Comparison of ENCODE assay signal across 19 cellular contexts in the genomic region with DNA sequence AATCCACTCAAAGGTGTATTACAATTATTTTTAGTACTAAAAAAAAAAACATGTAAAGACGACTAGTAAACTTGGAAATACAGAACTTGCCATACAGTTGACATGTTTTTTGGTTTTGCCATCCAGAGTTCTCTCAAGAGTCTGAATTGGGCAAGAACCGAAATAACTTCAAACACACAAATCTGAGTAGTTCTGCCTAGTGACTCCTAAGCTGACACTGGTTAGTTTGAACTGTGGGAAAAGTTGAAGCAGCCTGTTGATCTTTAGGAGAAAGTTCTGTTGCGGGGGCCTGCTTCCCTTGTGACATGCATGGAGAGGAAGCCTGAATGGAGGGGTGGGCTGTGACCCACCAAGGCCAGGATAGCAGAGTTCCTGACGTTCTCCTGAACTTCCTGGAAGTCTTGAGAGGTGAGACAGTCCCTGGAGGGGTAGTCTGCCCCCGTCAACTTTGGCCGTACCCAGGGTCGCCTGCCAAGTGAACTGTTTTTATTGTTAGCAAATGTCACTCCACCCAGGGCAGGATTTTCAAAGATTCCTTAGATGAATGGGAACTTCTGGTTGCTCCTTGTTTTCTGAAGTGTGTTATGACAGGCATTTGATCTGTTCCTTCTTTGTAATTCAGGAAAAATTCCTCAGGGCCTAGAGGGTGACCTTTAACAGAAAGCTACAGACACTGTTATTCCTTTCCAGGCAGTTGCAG.
DNase-seq lines count a peak whose midpoint lies in the region; TF ChIP-seq lines count a peak whose summit lies in the region.
"Had no signal": no experiment of that assay in that cellular context is flagged by ENCODE, and none has a peak within 500 bp of the region (broad histone marks: within the 10 kb centered on the region; RNA-seq: fewer than 3 reads in every experiment).

No MANE protein-coding gene starts in this region.

- H3K4me1 ChIP-seq in adrenal gland (replicated peaks in 1 of 2) (peaks cover 0 to 9% of the 10 kb centered on the region in 2 donors), uterus (no peaks in the 10 kb centered on the region)

- peaks cover 23% of the 10 kb centered on the region for H3K4me1 Mint-ChIP-seq in neural crest cell

- peak overlapping the region; percentile 2 for H3K4me3 Mint-ChIP-seq in neural crest cell
- H3K4me3 Mint-ChIP-seq: memory B cell; stimulated activated naive CD8-positive, alpha-beta T cell treated with anti-CD3 and anti-CD28 coated beads, Interleukin-15, Interleukin-2, amounts not matched to agents 100 ng/mL and 50 ng/mL, for 24 hours had no signal

- no peak for TF ChIP-seq CTCF in adrenal gland (IDR thresholded peaks at IDR 0.05)
- TF ChIP-seq CTCF in fibroblast of villous mesenchyme (IDR thresholded peaks at IDR 0.05; ENCODE audit: insufficient read depth, low read depth, low read length) = no peak
- no peak for TF ChIP-seq CTCF in neural crest cell (conservative IDR thresholded peaks at IDR 0.05)
- TF ChIP-seq CTCF in uterus (IDR thresholded peaks at IDR 0.05) = no peak

- H3K9me3 ChIP-seq in adrenal gland (replicated peaks in 1 of 3) = peaks cover 0 to 5% (median 0%) of the 10 kb centered on the region in 3 donors
- H3K9me3 ChIP-seq in uterus = no peaks in the 10 kb centered on the region
- H3K9me3 ChIP-seq: neutrophil had no signal

- DNase-seq in adrenal gland = peak in 4 of 7 donors; percentile 5 to 71 (median 22)
- peak; percentile 33 for DNase-seq in fibroblast of villous mesenchyme (ENCODE audit: low read depth)
- DNase-seq in neural crest cell (ENCODE audit: low read depth, low spot score) = no peak
- no peak for DNase-seq in uterus
- no peak for DNase-seq in NCI-H524 (lab: John Stamatoyannopoulos, UW)
- DNase-seq in epidermal melanocyte (ENCODE audit: insufficient read length, low spot score) = no peak
- DNase-seq in GDM1 (lab: John Stamatoyannopoulos, UW) = no peak
- DNase-seq: activated CD4-positive, CD25-positive, alpha-beta regulatory T cell; activated CD8-positive, alpha-beta memory T cell treated with anti-CD3 and anti-CD28 coated beads, Interleukin-2, amount 50 U/mL, for 4 hours; activated naive CD4-positive, alpha-beta T cell treated with anti-CD3 and anti-CD28 coated beads, Interleukin-2, amount 50 U/mL, for 16 hours; erythroblast; NCI-H146; NCI-H510A treated with DMSO at 0.1 percent for 48 hours; PC-9; small intestine had no signal

- TF ChIP-seq POLR2A in adrenal gland (IDR thresholded peaks at IDR 0.05) (no peak), uterus (IDR thresholded peaks at IDR 0.05) (no peak)

- H3K9me3 Mint-ChIP-seq in neural crest cell = peaks cover 17% of the 10 kb centered on the region

- no peak overlapping the region for H3K27ac Mint-ChIP-seq in neural crest cell (ENCODE audit: unreplicated experiment)
- H3K27ac Mint-ChIP-seq: memory B cell; stimulated activated naive CD8-positive, alpha-beta T cell treated with anti-CD3 and anti-CD28 coated beads, Interleukin-15, Interleukin-2, amounts not matched to agents 100 ng/mL and 50 ng/mL, for 24 hours had no signal

- H3K4me3 ChIP-seq in adrenal gland (no peak overlapping the region), fibroblast of villous mesenchyme (ENCODE audit: low read depth, low read length) (no peak overlapping the region), uterus (no peak overlapping the region)
- H3K4me3 ChIP-seq: GM12878, PC-9 had no signal

- H3K36me3 Mint-ChIP-seq in neural crest cell (ENCODE audit: low read depth) = peaks cover 8% of the 10 kb centered on the region

- H3K36me3 ChIP-seq in adrenal gland (replicated peaks in 1 of 2) (no peaks in the 10 kb centered on the region), uterus (no peaks in the 10 kb centered on the region)
- H3K36me3 ChIP-seq: neutrophil had no signal

- H3K27me3 Mint-ChIP-seq in neural crest cell (ENCODE audit: low read depth) = no peaks in the 10 kb centered on the region

- no peaks in the 10 kb centered on the region for H3K27me3 ChIP-seq in adrenal gland
- no peaks in the 10 kb centered on the region for H3K27me3 ChIP-seq in uterus
- H3K27me3 ChIP-seq: neutrophil had no signal

- intact Hi-C loops in adrenal gland (cut with DNase I) (no loop called here), uterus (cut with DNase I; ENCODE audit: low total_unique reads) (no loop called here)

- H3K27ac ChIP-seq in adrenal gland (peak overlapping the region in 2 of 5 donors; percentile 45 to 65), uterus (peak overlapping the region; percentile 47 to 62)
- H3K27ac ChIP-seq: neutrophil, PC-9 had no signal

- 43 to 63% (median 55%) methylated on average over 7 of the region's 7 CpGs for WGBS in adrenal gland, 4 donors

Comparison
In these comparisons a context has a peak if more than half of its experiments do, and no peak if none do; other contexts are left out.
1. DNase-seq: peak in adrenal gland (4 of 7) and fibroblast of villous mesenchyme (single experiment); none in neural crest cell (single experiment), uterus (0 of 2), NCI-H524 (0 of 2), epidermal melanocyte (single experiment) and GDM1 (single experiment).